Comparison of ENCODE assay signal across 1 cellular context in the genomic region with DNA sequence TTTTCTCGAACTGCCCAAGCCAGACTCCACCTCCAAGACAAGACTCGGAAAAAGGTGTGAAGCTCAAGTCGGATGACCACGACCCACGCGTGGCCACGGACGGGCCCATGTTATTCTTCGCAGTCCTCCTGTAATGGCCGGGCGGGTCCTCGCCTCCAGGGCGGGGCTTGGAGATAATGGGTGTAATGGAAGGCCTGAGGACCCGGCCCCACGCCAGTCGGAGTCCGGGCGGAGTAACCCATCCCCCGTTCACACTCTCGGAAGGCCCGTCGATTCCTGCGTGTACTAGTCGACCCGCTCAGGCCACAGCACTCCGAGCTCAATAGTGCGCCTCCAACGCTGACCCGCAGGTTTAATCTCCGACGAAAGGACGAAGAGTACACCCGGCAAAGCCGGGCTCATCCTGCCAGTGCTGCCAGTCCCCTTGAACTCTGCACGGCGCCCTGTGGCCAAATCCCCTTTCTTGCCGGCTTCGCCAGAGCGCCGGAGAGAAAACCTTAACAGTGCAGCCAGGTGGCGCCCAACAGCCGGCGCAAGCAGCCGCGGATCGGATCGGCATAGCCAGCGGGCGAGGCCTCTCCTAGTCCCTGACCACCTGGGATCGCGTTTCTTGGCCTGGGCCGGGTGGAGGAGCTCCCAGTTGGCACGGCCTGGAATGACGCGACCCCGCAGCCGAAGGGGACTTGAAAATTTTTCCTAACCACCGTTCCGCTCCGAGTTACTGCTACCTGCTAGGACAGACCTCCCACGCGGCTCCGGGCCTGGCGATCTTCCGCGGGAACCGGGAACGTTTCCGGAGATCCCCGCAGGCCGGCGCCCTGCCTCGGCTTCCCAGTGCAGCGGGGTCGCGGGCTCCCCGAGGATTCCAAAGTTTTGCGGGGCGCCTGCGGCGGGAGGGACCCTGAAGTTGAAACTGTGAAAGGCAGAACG.
TF ChIP-seq lines count a peak whose summit lies in the region.

No MANE protein-coding gene starts in this region.

TF ChIP-seq in SK-N-SH, 30 proteins besides CTCF, POLR2A, EP300 and RAD21 (continued from another document):
- TF ChIP-seq ZBTB33 (IDR thresholded peaks at IDR 0.05; ENCODE audit: borderline replicate concordance, low read depth) = no peak
- TF ChIP-seq, protein P1, sequence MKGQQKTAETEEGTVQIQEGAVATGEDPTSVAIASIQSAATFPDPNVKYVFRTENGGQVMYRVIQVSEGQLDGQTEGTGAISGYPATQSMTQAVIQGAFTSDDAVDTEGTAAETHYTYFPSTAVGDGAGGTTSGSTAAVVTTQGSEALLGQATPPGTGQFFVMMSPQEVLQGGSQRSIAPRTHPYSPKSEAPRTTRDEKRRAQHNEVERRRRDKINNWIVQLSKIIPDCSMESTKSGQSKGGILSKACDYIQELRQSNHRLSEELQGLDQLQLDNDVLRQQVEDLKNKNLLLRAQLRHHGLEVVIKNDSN (IDR thresholded peaks at IDR 0.05; ENCODE audit: borderline replicate concordance, low read depth) = no peak
- no peak for TF ChIP-seq RCOR1 (IDR thresholded peaks at IDR 0.05; ENCODE audit: low read length)
- TF ChIP-seq RFX5 (IDR thresholded peaks at IDR 0.05; ENCODE audit: low read length) = no peak
- no peak for TF ChIP-seq TCF12 (IDR thresholded peaks at IDR 0.05)
- TF ChIP-seq NRF1 (IDR thresholded peaks at IDR 0.05; ENCODE audit: low read depth, low read length) = no peak
- no peak for TF ChIP-seq MXI1 (IDR thresholded peaks at IDR 0.05; ENCODE audit: low read depth, low read length)
